ENCODE assay signal across 9 cellular contexts in the genomic region with DNA sequence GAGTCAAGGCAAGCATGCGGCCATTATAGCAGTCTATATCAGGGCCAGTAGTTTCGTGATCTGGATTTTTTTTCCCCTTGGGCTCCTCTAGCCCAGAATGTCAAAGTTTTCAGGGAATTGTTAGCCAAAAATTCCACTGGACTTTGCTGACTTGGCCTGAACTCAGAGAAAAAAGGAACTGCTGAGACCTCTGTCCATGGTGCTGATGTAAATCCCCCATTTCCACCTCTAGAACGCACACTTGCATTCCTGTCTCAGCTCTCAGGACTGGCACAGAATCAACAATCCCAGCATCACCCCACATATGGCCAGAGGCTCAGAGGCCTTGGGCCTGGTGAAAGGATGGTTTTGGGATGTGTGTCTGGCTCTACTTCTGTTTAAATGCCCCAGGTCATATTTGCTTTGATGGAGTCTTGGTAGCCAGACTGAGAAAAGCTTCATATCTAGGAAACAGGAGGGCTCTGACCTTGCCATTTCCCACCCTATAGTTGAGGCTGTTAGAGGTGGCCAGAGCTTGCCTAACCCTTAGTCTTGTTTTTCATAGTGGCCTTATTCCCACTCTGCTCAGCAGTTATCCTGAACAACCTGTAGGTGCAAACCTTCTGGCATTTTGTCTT. TPM values are rescaled to one million over a fixed set of nuclear protein-coding genes. Genes with fewer than 3 reads are reported as not detected.
A peak's percentile ranks its signal among the peaks of the same experiment; 100 is the strongest.
DNase-seq lines count a peak whose midpoint lies in the region; ATAC-seq and TF ChIP-seq lines count a peak whose summit lies in the region.
"Had no signal": no experiment of that assay in that cellular context is flagged by ENCODE, and none has a peak within 500 bp of the region (broad histone marks: within the 10 kb centered on the region; RNA-seq: fewer than 3 reads in every experiment).

No MANE protein-coding gene starts in this region.

- POLR2A ChIA-PET in activated CD4-positive, alpha-beta T cell treated with anti-CD3 and anti-CD28 coated beads for 36 hours (lab: Charles Lee): no interaction called here

- H3K27ac Mint-ChIP-seq in activated CD4-positive, alpha-beta T cell treated with anti-CD3 and anti-CD28 coated beads for 36 hours: no peak overlapping the region
- H3K27ac Mint-ChIP-seq in effector memory CD8-positive, alpha-beta T cell: no peak overlapping the region
- no peak overlapping the region for H3K27ac Mint-ChIP-seq in stimulated activated effector memory CD8-positive, alpha-beta T cell treated with anti-CD3 and anti-CD28 coated beads, Interleukin-12 subunit alpha, Interleukin-12 subunit beta, amount 100 ng/mL, for 72 hours
- H3K27ac Mint-ChIP-seq in stimulated activated naive CD8-positive, alpha-beta T cell treated with anti-CD3 and anti-CD28 coated beads, Interleukin-15, amount 100 ng/mL, for 72 hours: no peak overlapping the region
- H3K27ac Mint-ChIP-seq: CD4-positive, alpha-beta T cell had no signal

- DNase-seq in activated CD4-positive, alpha-beta T cell treated with anti-CD3 and anti-CD28 coated beads for 36 hours: peak; percentile 32
- no peak for DNase-seq in activated CD4-positive, alpha-beta T cell treated with anti-CD3 and anti-CD28 coated beads, Interleukin-2, amount 50 U/mL, for 1 hour
- DNase-seq in NOMO-1 (lab: John Stamatoyannopoulos, UW; ENCODE audit: unreplicated experiment in 2 of 2): peak; percentile 17 to 30
- DNase-seq in effector memory CD8-positive, alpha-beta T cell: peak in 2 of 3 experiments; percentile 15 to 28
- DNase-seq in mucosa of descending colon: peak in 1 of 3 donors; percentile 64
- DNase-seq in stimulated activated effector memory CD8-positive, alpha-beta T cell treated with anti-CD3 and anti-CD28 coated beads, Interleukin-12 subunit alpha, Interleukin-12 subunit beta, amount 100 ng/mL, for 72 hours (ENCODE audit: low spot score in 2 of 2): no peak
- DNase-seq in stimulated activated naive CD8-positive, alpha-beta T cell treated with anti-CD3 and anti-CD28 coated beads, Interleukin-15, amount 100 ng/mL, for 72 hours: no peak
- no peak for DNase-seq in GOT3 (lab: John Stamatoyannopoulos, UW)

- no peak for TF ChIP-seq CTCF in mucosa of descending colon (IDR thresholded peaks at IDR 0.05)

- no peaks in the 10 kb centered on the region for H3K9me3 ChIP-seq in mucosa of descending colon

- H3K9me3 Mint-ChIP-seq in activated CD4-positive, alpha-beta T cell treated with anti-CD3 and anti-CD28 coated beads for 36 hours (ENCODE audit: low read depth): peaks cover 6% of the 10 kb centered on the region
- peaks cover 0 to 3% of the 10 kb centered on the region in 2 donors for H3K9me3 Mint-ChIP-seq in effector memory CD8-positive, alpha-beta T cell
- H3K9me3 Mint-ChIP-seq in stimulated activated effector memory CD8-positive, alpha-beta T cell treated with anti-CD3 and anti-CD28 coated beads, Interleukin-12 subunit alpha, Interleukin-12 subunit beta, amount 100 ng/mL, for 72 hours: peaks cover 3% of the 10 kb centered on the region
- peaks cover 9 to 12% of the 10 kb centered on the region in 2 donors for H3K9me3 Mint-ChIP-seq in stimulated activated naive CD8-positive, alpha-beta T cell treated with anti-CD3 and anti-CD28 coated beads, Interleukin-15, amount 100 ng/mL, for 72 hours

- H3K4me3 ChIP-seq in mucosa of descending colon: no peak overlapping the region

- intact Hi-C loops in activated CD4-positive, alpha-beta T cell treated with anti-CD3 and anti-CD28 coated beads for 36 hours (cut with DNase I, micrococcal nuclease): no loop called here
- intact Hi-C loops in mucosa of descending colon (cut with DNase I, micrococcal nuclease): no loop called here

- peaks cover 34% of the 10 kb centered on the region for H3K27me3 Mint-ChIP-seq in activated CD4-positive, alpha-beta T cell treated with anti-CD3 and anti-CD28 coated beads for 36 hours
- H3K27me3 Mint-ChIP-seq in effector memory CD8-positive, alpha-beta T cell: peaks cover 28 to 43% of the 10 kb centered on the region in 2 donors
- H3K27me3 Mint-ChIP-seq in stimulated activated naive CD8-positive, alpha-beta T cell treated with anti-CD3 and anti-CD28 coated beads, Interleukin-15, amount 100 ng/mL, for 72 hours: peaks cover 32% of the 10 kb centered on the region

- ATAC-seq in activated CD4-positive, alpha-beta T cell treated with anti-CD3 and anti-CD28 coated beads for 36 hours: no peak
- ATAC-seq in effector memory CD8-positive, alpha-beta T cell (replicated peaks): no peak
- ATAC-seq in mucosa of descending colon: peak; percentile 68
- no peak for ATAC-seq in stimulated activated effector memory CD8-positive, alpha-beta T cell treated with anti-CD3 and anti-CD28 coated beads, Interleukin-12 subunit alpha, Interleukin-12 subunit beta, amount 100 ng/mL, for 72 hours
- ATAC-seq in stimulated activated naive CD8-positive, alpha-beta T cell treated with anti-CD3 and anti-CD28 coated beads, Interleukin-15, amount 100 ng/mL, for 72 hours: no peak

- no peaks in the 10 kb centered on the region for H3K4me1 ChIP-seq in mucosa of descending colon (ENCODE audit: low read depth)

- no peaks in the 10 kb centered on the region for H3K36me3 Mint-ChIP-seq in activated CD4-positive, alpha-beta T cell treated with anti-CD3 and anti-CD28 coated beads for 36 hours (ENCODE audit: low read depth)
- H3K36me3 Mint-ChIP-seq in effector memory CD8-positive, alpha-beta T cell (ENCODE audit: insufficient read depth): no peaks in the 10 kb centered on the region
- no peaks in the 10 kb centered on the region for H3K36me3 Mint-ChIP-seq in stimulated activated effector memory CD8-positive, alpha-beta T cell treated with anti-CD3 and anti-CD28 coated beads, Interleukin-12 subunit alpha, Interleukin-12 subunit beta, amount 100 ng/mL, for 72 hours

- H3K36me3 ChIP-seq in mucosa of descending colon (ENCODE audit: low read depth): no peaks in the 10 kb centered on the region

- no peak overlapping the region for H3K4me3 Mint-ChIP-seq in activated CD4-positive, alpha-beta T cell treated with anti-CD3 and anti-CD28 coated beads for 36 hours
- no peak overlapping the region for H3K4me3 Mint-ChIP-seq in effector memory CD8-positive, alpha-beta T cell
- no peak overlapping the region for H3K4me3 Mint-ChIP-seq in stimulated activated effector memory CD8-positive, alpha-beta T cell treated with anti-CD3 and anti-CD28 coated beads, Interleukin-12 subunit alpha, Interleukin-12 subunit beta, amount 100 ng/mL, for 72 hours
- no peak overlapping the region for H3K4me3 Mint-ChIP-seq in stimulated activated naive CD8-positive, alpha-beta T cell treated with anti-CD3 and anti-CD28 coated beads, Interleukin-15, amount 100 ng/mL, for 72 hours
- H3K4me3 Mint-ChIP-seq: CD4-positive, alpha-beta T cell had no signal

- CTCF ChIA-PET in activated CD4-positive, alpha-beta T cell treated with anti-CD3 and anti-CD28 coated beads for 36 hours (lab: Charles Lee): interaction anchor here (0.7 kb wide), 1 partner anchor 76 kb away, joined by 3 read pairs; no protein-coding TSS in a partner anchor

- no peaks in the 10 kb centered on the region for H3K4me1 Mint-ChIP-seq in activated CD4-positive, alpha-beta T cell treated with anti-CD3 and anti-CD28 coated beads for 36 hours
- no peaks in the 10 kb centered on the region for H3K4me1 Mint-ChIP-seq in effector memory CD8-positive, alpha-beta T cell (ENCODE audit: low read depth in 2 of 2)
- H3K4me1 Mint-ChIP-seq in stimulated activated effector memory CD8-positive, alpha-beta T cell treated with anti-CD3 and anti-CD28 coated beads, Interleukin-12 subunit alpha, Interleukin-12 subunit beta, amount 100 ng/mL, for 72 hours: no peaks in the 10 kb centered on the region
- H3K4me1 Mint-ChIP-seq in stimulated activated naive CD8-positive, alpha-beta T cell treated with anti-CD3 and anti-CD28 coated beads, Interleukin-15, amount 100 ng/mL, for 72 hours: no peaks in the 10 kb centered on the region

RNA-seq across cellular contexts. Expression of a gene that starts 16.9 kb away (rescaled TPM):
- 10 to 100 TPM; 37.8 to 54.3 TPM for total RNA-seq in activated CD4-positive, alpha-beta T cell treated with anti-CD3 and anti-CD28 coated beads for 36 hours
- 100 to 1,000 TPM; 115 to 137 (median 122) TPM for total RNA-seq in mucosa of descending colon

Comparison
In these comparisons a context has a peak if more than half of its experiments do, and no peak if none do; other contexts are left out.
1. DNase-seq: peak in activated CD4-positive, alpha-beta T cell treated with anti-CD3 and anti-CD28 coated beads for 36 hours (single experiment), NOMO-1 (2 of 2) and effector memory CD8-positive, alpha-beta T cell (2 of 3); none in activated CD4-positive, alpha-beta T cell treated with anti-CD3 and anti-CD28 coated beads, Interleukin-2, amount 50 U/mL, for 1 hour (single experiment), stimulated activated effector memory CD8-positive, alpha-beta T cell treated with anti-CD3 and anti-CD28 coated beads, Interleukin-12 subunit alpha, Interleukin-12 subunit beta, amount 100 ng/mL, for 72 hours (0 of 2), stimulated activated naive CD8-positive, alpha-beta T cell treated with anti-CD3 and anti-CD28 coated beads, Interleukin-15, amount 100 ng/mL, for 72 hours (0 of 2) and GOT3 (single experiment).